20 cellular contexts compared by ENCODE assay signal in genomic region chr13:32880636-32881035, GRCh38.
"Had no signal": no experiment of that assay in that cellular context is flagged by ENCODE, and none has a peak within 500 bp of the region (broad histone marks: within the 10 kb centered on the region; RNA-seq: fewer than 3 reads in every experiment).

No MANE protein-coding gene starts in this region.

- DNase-seq: activated CD4-positive, alpha-beta T cell treated with anti-CD3 and anti-CD28 coated beads, Interleukin-2, amount 50 U/mL, for 48 hours; activated CD8-positive, alpha-beta memory T cell treated with anti-CD3 and anti-CD28 coated beads, Interleukin-2, amount 10 ng/mL, durations not matched to agents 7 days and 5 days; activated effector memory CD4-positive, alpha-beta T cell treated with Interleukin-2 at 50 U/mL for 16 hours; activated naive CD4-positive, alpha-beta T cell treated with anti-CD3 and anti-CD28 coated beads, Interleukin-2, amount 50 U/mL, for 16 hours; activated T-cell treated with anti-CD3 and anti-CD28 coated beads, Interleukin-2, amount 50 U/mL, for 24 hours; body of pancreas; central memory CD4-positive, alpha-beta T cell; colonic mucosa; effector memory CD4-positive, alpha-beta T cell; nephron progenitor cell; occipital lobe; psoas muscle; right lobe of liver; SHP77 treated with DMSO at 0.1 percent for 48 hours; stimulated activated CD4-positive, alpha-beta T cell treated with anti-CD3 and anti-CD28 coated beads, Interleukin-1b, Interleukin-23, amount 100 ng/mL, for 48 hours; trophoblast cell had no signal

- ATAC-seq: activated CD8-positive, alpha-beta memory T cell treated with anti-CD3 and anti-CD28 coated beads, Interleukin-2, amount 10 ng/mL, durations not matched to agents 7 days and 5 days; body of pancreas; right lobe of liver had no signal

- H3K27ac Mint-ChIP-seq: activated CD8-positive, alpha-beta memory T cell treated with anti-CD3 and anti-CD28 coated beads, Interleukin-2, amount 10 ng/mL, durations not matched to agents 7 days and 5 days; activated T-cell treated with anti-CD3 and anti-CD28 coated beads, Interleukin-2, amount 50 U/mL, for 24 hours; nephron progenitor cell; stimulated activated effector memory CD8-positive, alpha-beta T cell treated with anti-CD3 and anti-CD28 coated beads, Interleukin-12 subunit alpha, Interleukin-12 subunit beta, amount 100 ng/mL, for 72 hours had no signal

- H3K36me3 Mint-ChIP-seq: stimulated activated effector memory CD8-positive, alpha-beta T cell treated with anti-CD3 and anti-CD28 coated beads, Interleukin-12 subunit alpha, Interleukin-12 subunit beta, amount 100 ng/mL, for 72 hours had no signal

- H3K9me3 Mint-ChIP-seq: activated T-cell treated with anti-CD3 and anti-CD28 coated beads, Interleukin-2, amount 50 U/mL, for 24 hours; nephron progenitor cell had no signal

- H2AFZ ChIP-seq: hepatocyte had no signal

- H3K4me3 ChIP-seq: adrenal gland, body of pancreas, colonic mucosa, hepatocyte, left lung, psoas muscle, right lobe of liver had no signal

- H3K27me3 ChIP-seq: adrenal gland, body of pancreas, colonic mucosa, hepatocyte, left lung, right lobe of liver had no signal

- H3K9me3 ChIP-seq: adrenal gland, body of pancreas, colonic mucosa, left lung, psoas muscle, right lobe of liver had no signal

- H3K4me1 ChIP-seq: adrenal gland, body of pancreas, colonic mucosa, left lung, psoas muscle, right lobe of liver had no signal

- H3K4me2 ChIP-seq: hepatocyte had no signal

- H3K36me3 ChIP-seq: adrenal gland, colonic mucosa, left lung, right lobe of liver had no signal

- H3K4me1 Mint-ChIP-seq: stimulated activated effector memory CD8-positive, alpha-beta T cell treated with anti-CD3 and anti-CD28 coated beads, Interleukin-12 subunit alpha, Interleukin-12 subunit beta, amount 100 ng/mL, for 72 hours had no signal

- H3K4me3 Mint-ChIP-seq: activated CD8-positive, alpha-beta memory T cell treated with anti-CD3 and anti-CD28 coated beads, Interleukin-2, amount 10 ng/mL, durations not matched to agents 7 days and 5 days; activated T-cell treated with anti-CD3 and anti-CD28 coated beads, Interleukin-2, amount 50 U/mL, for 24 hours; nephron progenitor cell; stimulated activated effector memory CD8-positive, alpha-beta T cell treated with anti-CD3 and anti-CD28 coated beads, Interleukin-12 subunit alpha, Interleukin-12 subunit beta, amount 100 ng/mL, for 72 hours had no signal

- H3K27ac ChIP-seq: adrenal gland, body of pancreas, colonic mucosa, hepatocyte, left lung, psoas muscle, right lobe of liver had no signal
